In the genomic region with DNA sequence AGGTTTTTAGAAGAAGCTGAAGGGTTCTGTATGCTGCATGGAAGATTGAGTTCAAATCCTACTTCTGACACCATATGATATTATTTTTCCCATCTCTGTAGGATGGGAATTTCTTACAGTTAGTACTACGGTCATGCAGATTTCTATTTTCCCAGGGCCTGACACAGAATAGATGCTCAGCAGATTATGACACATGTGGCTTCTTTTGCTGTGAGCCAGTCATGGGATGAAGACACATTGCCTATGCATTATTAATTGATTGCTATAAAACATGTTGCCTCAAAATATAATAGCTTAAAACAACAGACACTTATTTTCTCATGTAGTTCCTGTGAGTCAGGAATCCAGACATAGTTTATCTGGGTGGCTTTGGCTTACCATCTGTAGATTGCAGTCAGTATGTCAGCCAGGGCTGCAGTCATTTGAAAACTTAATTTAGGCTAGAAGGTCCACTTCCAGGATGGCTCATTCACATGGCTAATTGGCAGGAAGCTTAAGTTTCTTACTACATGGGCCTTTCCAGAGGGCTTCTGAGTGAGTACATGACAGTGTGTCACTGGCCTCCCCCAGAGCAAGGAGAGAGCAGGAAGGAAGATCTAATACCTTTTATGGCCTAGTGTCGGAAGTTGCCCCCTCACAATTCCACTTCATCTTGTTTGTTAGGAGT, we compare ENCODE assay signal across 1 cellular context.
A peak's percentile ranks its signal among the peaks of the same experiment; 100 is the strongest.
TF ChIP-seq lines count a peak whose summit lies in the region.

No MANE protein-coding gene starts in this region.

TF ChIP-seq in HEK293, 187 proteins besides CTCF, POLR2A, EP300 and RAD21 (continued from another document and continues in another):
- TF ChIP-seq, protein P1, sequence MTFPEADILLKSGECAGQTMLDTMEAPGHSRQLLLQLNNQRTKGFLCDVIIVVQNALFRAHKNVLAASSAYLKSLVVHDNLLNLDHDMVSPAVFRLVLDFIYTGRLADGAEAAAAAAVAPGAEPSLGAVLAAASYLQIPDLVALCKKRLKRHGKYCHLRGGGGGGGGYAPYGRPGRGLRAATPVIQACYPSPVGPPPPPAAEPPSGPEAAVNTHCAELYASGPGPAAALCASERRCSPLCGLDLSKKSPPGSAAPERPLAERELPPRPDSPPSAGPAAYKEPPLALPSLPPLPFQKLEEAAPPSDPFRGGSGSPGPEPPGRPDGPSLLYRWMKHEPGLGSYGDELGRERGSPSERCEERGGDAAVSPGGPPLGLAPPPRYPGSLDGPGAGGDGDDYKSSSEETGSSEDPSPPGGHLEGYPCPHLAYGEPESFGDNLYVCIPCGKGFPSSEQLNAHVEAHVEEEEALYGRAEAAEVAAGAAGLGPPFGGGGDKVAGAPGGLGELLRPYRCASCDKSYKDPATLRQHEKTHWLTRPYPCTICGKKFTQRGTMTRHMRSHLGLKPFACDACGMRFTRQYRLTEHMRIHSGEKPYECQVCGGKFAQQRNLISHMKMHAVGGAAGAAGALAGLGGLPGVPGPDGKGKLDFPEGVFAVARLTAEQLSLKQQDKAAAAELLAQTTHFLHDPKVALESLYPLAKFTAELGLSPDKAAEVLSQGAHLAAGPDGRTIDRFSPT (tag by site-specific recombination; IDR thresholded peaks at IDR 0.05) = peak; percentile 75
- peak; percentile 33 for TF ChIP-seq ZEB2 (tag by site-specific recombination; IDR thresholded peaks at IDR 0.05)
- TF ChIP-seq, protein P2, sequence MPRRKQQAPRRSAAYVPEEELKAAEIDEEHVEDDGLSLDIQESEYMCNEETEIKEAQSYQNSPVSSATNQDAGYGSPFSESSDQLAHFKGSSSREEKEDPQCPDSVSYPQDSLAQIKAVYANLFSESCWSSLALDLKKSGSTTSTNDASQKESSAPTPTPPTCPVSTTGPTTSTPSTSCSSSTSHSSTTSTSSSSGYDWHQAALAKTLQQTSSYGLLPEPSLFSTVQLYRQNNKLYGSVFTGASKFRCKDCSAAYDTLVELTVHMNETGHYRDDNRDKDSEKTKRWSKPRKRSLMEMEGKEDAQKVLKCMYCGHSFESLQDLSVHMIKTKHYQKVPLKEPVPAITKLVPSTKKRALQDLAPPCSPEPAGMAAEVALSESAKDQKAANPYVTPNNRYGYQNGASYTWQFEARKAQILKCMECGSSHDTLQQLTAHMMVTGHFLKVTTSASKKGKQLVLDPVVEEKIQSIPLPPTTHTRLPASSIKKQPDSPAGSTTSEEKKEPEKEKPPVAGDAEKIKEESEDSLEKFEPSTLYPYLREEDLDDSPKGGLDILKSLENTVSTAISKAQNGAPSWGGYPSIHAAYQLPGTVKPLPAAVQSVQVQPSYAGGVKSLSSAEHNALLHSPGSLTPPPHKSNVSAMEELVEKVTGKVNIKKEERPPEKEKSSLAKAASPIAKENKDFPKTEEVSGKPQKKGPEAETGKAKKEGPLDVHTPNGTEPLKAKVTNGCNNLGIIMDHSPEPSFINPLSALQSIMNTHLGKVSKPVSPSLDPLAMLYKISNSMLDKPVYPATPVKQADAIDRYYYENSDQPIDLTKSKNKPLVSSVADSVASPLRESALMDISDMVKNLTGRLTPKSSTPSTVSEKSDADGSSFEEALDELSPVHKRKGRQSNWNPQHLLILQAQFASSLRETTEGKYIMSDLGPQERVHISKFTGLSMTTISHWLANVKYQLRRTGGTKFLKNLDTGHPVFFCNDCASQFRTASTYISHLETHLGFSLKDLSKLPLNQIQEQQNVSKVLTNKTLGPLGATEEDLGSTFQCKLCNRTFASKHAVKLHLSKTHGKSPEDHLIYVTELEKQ (tag by site-specific recombination; IDR thresholded peaks at IDR 0.05; ENCODE audit: borderline replicate concordance) = no peak; the same call in 1 of the 2 replicates
- TF ChIP-seq, protein P3, sequence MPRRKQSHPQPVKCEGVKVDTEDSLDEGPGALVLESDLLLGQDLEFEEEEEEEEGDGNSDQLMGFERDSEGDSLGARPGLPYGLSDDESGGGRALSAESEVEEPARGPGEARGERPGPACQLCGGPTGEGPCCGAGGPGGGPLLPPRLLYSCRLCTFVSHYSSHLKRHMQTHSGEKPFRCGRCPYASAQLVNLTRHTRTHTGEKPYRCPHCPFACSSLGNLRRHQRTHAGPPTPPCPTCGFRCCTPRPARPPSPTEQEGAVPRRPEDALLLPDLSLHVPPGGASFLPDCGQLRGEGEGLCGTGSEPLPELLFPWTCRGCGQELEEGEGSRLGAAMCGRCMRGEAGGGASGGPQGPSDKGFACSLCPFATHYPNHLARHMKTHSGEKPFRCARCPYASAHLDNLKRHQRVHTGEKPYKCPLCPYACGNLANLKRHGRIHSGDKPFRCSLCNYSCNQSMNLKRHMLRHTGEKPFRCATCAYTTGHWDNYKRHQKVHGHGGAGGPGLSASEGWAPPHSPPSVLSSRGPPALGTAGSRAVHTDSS (tag by site-specific recombination; IDR thresholded peaks at IDR 0.05) = no peak
- no peak for TF ChIP-seq ZFP37 (tag by site-specific recombination; IDR thresholded peaks at IDR 0.05)
- TF ChIP-seq KLF8 (tag by site-specific recombination; IDR thresholded peaks at IDR 0.05) = no peak
- no peak for TF ChIP-seq ZNF404 (tag by site-specific recombination; IDR thresholded peaks at IDR 0.05)
- peak; percentile 80 for TF ChIP-seq ZNF629 (tag by site-specific recombination; IDR thresholded peaks at IDR 0.05)
- TF ChIP-seq ZNF560 (tag by site-specific recombination; IDR thresholded peaks at IDR 0.05; ENCODE audit: borderline replicate concordance) = no peak
- no peak for TF ChIP-seq PRDM1 (tag by site-specific recombination; IDR thresholded peaks at IDR 0.05)
- no peak for TF ChIP-seq KLF16 (tag by site-specific recombination; IDR thresholded peaks at IDR 0.05)
- TF ChIP-seq, protein P4, sequence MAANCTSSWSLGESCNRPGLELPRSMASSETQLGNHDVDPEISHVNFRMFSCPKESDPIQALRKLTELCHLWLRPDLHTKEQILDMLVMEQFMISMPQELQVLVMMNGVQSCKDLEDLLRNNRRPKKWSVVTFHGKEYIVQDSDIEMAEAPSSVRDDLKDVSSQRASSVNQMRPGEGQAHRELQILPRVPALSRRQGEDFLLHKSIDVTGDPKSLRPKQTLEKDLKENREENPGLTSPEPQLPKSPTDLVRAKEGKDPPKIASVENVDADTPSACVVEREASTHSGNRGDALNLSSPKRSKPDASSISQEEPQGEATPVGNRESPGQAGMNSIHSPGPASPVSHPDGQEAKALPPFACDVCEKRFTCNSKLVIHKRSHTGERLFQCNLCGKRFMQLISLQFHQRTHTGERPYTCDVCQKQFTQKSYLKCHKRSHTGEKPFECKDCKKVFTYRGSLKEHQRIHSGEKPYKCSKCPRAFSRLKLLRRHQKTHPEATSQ (tag by site-specific recombination; IDR thresholded peaks at IDR 0.05) = no peak
- no peak for TF ChIP-seq GLI2 (tag by site-specific recombination; IDR thresholded peaks at IDR 0.05; ENCODE audit: borderline replicate concordance, low read depth)
- TF ChIP-seq, protein P5, sequence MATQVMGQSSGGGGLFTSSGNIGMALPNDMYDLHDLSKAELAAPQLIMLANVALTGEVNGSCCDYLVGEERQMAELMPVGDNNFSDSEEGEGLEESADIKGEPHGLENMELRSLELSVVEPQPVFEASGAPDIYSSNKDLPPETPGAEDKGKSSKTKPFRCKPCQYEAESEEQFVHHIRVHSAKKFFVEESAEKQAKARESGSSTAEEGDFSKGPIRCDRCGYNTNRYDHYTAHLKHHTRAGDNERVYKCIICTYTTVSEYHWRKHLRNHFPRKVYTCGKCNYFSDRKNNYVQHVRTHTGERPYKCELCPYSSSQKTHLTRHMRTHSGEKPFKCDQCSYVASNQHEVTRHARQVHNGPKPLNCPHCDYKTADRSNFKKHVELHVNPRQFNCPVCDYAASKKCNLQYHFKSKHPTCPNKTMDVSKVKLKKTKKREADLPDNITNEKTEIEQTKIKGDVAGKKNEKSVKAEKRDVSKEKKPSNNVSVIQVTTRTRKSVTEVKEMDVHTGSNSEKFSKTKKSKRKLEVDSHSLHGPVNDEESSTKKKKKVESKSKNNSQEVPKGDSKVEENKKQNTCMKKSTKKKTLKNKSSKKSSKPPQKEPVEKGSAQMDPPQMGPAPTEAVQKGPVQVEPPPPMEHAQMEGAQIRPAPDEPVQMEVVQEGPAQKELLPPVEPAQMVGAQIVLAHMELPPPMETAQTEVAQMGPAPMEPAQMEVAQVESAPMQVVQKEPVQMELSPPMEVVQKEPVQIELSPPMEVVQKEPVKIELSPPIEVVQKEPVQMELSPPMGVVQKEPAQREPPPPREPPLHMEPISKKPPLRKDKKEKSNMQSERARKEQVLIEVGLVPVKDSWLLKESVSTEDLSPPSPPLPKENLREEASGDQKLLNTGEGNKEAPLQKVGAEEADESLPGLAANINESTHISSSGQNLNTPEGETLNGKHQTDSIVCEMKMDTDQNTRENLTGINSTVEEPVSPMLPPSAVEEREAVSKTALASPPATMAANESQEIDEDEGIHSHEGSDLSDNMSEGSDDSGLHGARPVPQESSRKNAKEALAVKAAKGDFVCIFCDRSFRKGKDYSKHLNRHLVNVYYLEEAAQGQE (tag by site-specific recombination; IDR thresholded peaks at IDR 0.05) = no peak
- no peak for TF ChIP-seq RBAK (tag by site-specific recombination; IDR thresholded peaks at IDR 0.05)
- TF ChIP-seq ZNF561 (tag by site-specific recombination; IDR thresholded peaks at IDR 0.05; ENCODE audit: borderline replicate concordance) = no peak
- TF ChIP-seq, protein P6, sequence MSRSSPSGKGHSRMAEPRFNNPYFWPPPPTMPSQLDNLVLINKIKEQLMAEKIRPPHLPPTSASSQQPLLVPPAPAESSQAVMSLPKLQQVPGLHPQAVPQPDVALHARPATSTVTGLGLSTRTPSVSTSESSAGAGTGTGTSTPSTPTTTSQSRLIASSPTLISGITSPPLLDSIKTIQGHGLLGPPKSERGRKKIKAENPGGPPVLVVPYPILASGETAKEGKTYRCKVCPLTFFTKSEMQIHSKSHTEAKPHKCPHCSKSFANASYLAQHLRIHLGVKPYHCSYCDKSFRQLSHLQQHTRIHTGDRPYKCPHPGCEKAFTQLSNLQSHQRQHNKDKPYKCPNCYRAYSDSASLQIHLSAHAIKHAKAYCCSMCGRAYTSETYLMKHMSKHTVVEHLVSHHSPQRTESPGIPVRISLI (tag by site-specific recombination; IDR thresholded peaks at IDR 0.05) = no peak
- TF ChIP-seq ZNF248 (tag by site-specific recombination; IDR thresholded peaks at IDR 0.05) = no peak
- TF ChIP-seq ZNF510 (tag by site-specific recombination; IDR thresholded peaks at IDR 0.05; ENCODE audit: insufficient replicate concordance) = no peak
- TF ChIP-seq SETDB1 (IDR thresholded peaks at IDR 0.05; ENCODE audit: insufficient read length, low read length) = no peak
- no peak for TF ChIP-seq ZNF555 (tag by site-specific recombination; conservative IDR thresholded peaks at IDR 0.05)
- no peak for TF ChIP-seq ZNF335 (tag by site-specific recombination; conservative IDR thresholded peaks at IDR 0.05)
- TF ChIP-seq IKZF3 (tag by site-specific recombination; IDR thresholded peaks at IDR 0.05) = no peak
- TF ChIP-seq ZNF623 (tag by site-specific recombination; IDR thresholded peaks at IDR 0.05) = no peak
- no peak for TF ChIP-seq ZNF174 (tag by site-specific recombination; IDR thresholded peaks at IDR 0.05)
- TF ChIP-seq ZBTB20 (tag by site-specific recombination; IDR thresholded peaks at IDR 0.05) = no peak
- no peak for TF ChIP-seq ZNF211 (tag by site-specific recombination; IDR thresholded peaks at IDR 0.05; ENCODE audit: low read depth)
- peak; percentile 91 for TF ChIP-seq OSR2 (tag by site-specific recombination; IDR thresholded peaks at IDR 0.05)
- no peak for TF ChIP-seq MZF1 (tag by site-specific recombination; IDR thresholded peaks at IDR 0.05; ENCODE audit: borderline replicate concordance)
- no peak for TF ChIP-seq ZBTB7A (tag by site-specific recombination; IDR thresholded peaks at IDR 0.05; ENCODE audit: low read depth)
- no peak for TF ChIP-seq ZNF843 (tag by site-specific recombination; IDR thresholded peaks at IDR 0.05)
- TF ChIP-seq ZBTB8A (tag by site-specific recombination; IDR thresholded peaks at IDR 0.05) = no peak
- TF ChIP-seq ZNF768 (tag by site-specific recombination; IDR thresholded peaks at IDR 0.05) = no peak
- TF ChIP-seq KLF7 (tag by site-specific recombination; IDR thresholded peaks at IDR 0.05; ENCODE audit: borderline replicate concordance) = no peak
- TF ChIP-seq, protein P7, sequence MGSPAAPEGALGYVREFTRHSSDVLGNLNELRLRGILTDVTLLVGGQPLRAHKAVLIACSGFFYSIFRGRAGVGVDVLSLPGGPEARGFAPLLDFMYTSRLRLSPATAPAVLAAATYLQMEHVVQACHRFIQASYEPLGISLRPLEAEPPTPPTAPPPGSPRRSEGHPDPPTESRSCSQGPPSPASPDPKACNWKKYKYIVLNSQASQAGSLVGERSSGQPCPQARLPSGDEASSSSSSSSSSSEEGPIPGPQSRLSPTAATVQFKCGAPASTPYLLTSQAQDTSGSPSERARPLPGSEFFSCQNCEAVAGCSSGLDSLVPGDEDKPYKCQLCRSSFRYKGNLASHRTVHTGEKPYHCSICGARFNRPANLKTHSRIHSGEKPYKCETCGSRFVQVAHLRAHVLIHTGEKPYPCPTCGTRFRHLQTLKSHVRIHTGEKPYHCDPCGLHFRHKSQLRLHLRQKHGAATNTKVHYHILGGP (tag by site-specific recombination; IDR thresholded peaks at IDR 0.05) = no peak
- TF ChIP-seq, protein P8, sequence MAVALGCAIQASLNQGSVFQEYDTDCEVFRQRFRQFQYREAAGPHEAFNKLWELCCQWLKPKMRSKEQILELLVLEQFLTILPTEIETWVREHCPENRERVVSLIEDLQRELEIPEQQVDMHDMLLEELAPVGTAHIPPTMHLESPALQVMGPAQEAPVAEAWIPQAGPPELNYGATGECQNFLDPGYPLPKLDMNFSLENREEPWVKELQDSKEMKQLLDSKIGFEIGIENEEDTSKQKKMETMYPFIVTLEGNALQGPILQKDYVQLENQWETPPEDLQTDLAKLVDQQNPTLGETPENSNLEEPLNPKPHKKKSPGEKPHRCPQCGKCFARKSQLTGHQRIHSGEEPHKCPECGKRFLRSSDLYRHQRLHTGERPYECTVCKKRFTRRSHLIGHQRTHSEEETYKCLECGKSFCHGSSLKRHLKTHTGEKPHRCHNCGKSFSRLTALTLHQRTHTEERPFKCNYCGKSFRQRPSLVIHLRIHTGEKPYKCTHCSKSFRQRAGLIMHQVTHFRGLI (tag by site-specific recombination; IDR thresholded peaks at IDR 0.05) = no peak
- TF ChIP-seq ZNF2 (tag by site-specific recombination; IDR thresholded peaks at IDR 0.05) = no peak
- TF ChIP-seq MYNN (tag by site-specific recombination; IDR thresholded peaks at IDR 0.05; ENCODE audit: borderline replicate concordance) = no peak
- TF ChIP-seq BCL11A (tag by site-specific recombination; IDR thresholded peaks at IDR 0.05; ENCODE audit: low read depth) = no peak
